Comparison of ENCODE assay signal across 8 cellular contexts in the genomic region with DNA sequence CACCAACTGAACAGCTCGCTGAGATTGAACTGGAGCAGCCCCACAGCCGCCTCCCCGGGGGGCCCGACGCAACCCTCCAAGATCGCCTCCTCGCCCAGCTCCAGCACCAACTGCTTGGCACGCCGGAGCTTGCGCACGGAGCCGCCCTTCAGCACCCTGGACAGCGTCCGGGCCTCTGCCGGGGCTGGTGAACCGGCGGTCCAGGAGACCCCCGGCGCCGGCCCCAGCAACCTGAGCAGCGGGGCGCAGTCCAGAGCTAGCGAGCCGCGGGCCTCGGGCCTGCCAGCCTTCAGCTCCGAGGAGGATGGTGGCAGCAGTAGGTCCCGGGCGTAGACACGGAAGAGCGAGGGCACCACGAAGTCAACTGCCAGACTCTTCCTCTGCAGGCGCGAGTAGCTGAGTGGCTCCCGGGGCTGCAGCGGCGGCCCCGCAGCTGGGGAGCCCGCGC. TPM values are rescaled to one million over a fixed set of nuclear protein-coding genes. Genes with fewer than 3 reads are reported as not detected.
A peak's percentile ranks its signal among the peaks of the same experiment; 100 is the strongest.
DNase-seq lines count a peak whose midpoint lies in the region; ATAC-seq and TF ChIP-seq lines count a peak whose summit lies in the region.

No MANE protein-coding gene starts in this region.

- H3K9me3 ChIP-seq in HUES64 (ENCODE audit: insufficient read depth, low read depth, low read length) (no peaks in the 10 kb centered on the region), parathyroid adenoma (ENCODE audit: control insufficient read depth, low read length) (no peaks in the 10 kb centered on the region)

- under 1% methylated on average over 40 of the region's 40 CpGs for WGBS in HUES64

- H2AFZ ChIP-seq in parathyroid adenoma, result peak overlapping the region; percentile 89

- DNase-seq in AG10803 (ENCODE audit: low read depth), result peak; percentile 14
- peak; percentile 59 to 69 for DNase-seq in activated T-cell treated with anti-CD3 and anti-CD28 coated beads, Interleukin-2, amount 50 U/mL, for 48 hours
- DNase-seq in globus pallidus (ENCODE audit: low spot score), result peak; percentile 40
- DNase-seq in SHP77 (lab: John Stamatoyannopoulos, UW), result no peak

- H3K27me3 ChIP-seq in HUES64 (ENCODE audit: insufficient read depth, low read length) (peaks cover 57% of the 10 kb centered on the region), parathyroid adenoma (ENCODE audit: control insufficient read depth, insufficient read depth, low read length) (no peaks in the 10 kb centered on the region)

- no peaks in the 10 kb centered on the region for H3K36me3 ChIP-seq in HUES64 (ENCODE audit: insufficient read depth, low read length)
- no peaks in the 10 kb centered on the region for H3K36me3 ChIP-seq in parathyroid adenoma (ENCODE audit: control insufficient read depth, insufficient read depth, low read length)

- H3K4me3 ChIP-seq in AG10803 (ENCODE audit: low read length) (no peak overlapping the region), HUES64 (ENCODE audit: low read length) (peak overlapping the region; percentile 56), parathyroid adenoma (ENCODE audit: low read depth, low read length) (no peak overlapping the region)

- ATAC-seq in GM18870 (IDR thresholded peaks at IDR 0.05; ENCODE audit: unreplicated experiment), result no peak
- no peak for ATAC-seq in GM18868 (IDR thresholded peaks at IDR 0.05; ENCODE audit: unreplicated experiment)

- H3K4me1 ChIP-seq in HUES64 (ENCODE audit: insufficient read depth, low read length) (peaks cover 6% of the 10 kb centered on the region; the same call in 1 of the 2 replicates), parathyroid adenoma (peaks cover 4% of the 10 kb centered on the region)

- H3K4me2 ChIP-seq in parathyroid adenoma (ENCODE audit: low read length), result peak overlapping the region; percentile 64

- no peaks in the 10 kb centered on the region for H3K79me2 ChIP-seq in parathyroid adenoma

- no peak overlapping the region for H3K9ac ChIP-seq in HUES64 (ENCODE audit: low read depth, low read length)
- H3K9ac ChIP-seq in parathyroid adenoma, result no peak overlapping the region

- TF ChIP-seq CTCF in AG10803 (conservative IDR thresholded peaks at IDR 0.05; ENCODE audit: low read length) (no peak), parathyroid adenoma (IDR thresholded peaks at IDR 0.05) (no peak)

- H3K27ac ChIP-seq in HUES64 (ENCODE audit: low read depth, low read length) (no peak overlapping the region), parathyroid adenoma (no peak overlapping the region)

RNA-seq across cellular contexts. Expression of gene ALK, which starts 1.2 kb away (rescaled TPM):
- polyA plus RNA-seq in HUES64 (2013, experiment 1 of 2), result 0.40 TPM
- polyA plus RNA-seq in HUES64 (2013, experiment 2 of 2), result 0.38 TPM

Comparison
In these comparisons a context has a peak if more than half of its experiments do, and no peak if none do; other contexts are left out.
1. DNase-seq: peak in AG10803 (single experiment), activated T-cell treated with anti-CD3 and anti-CD28 coated beads, Interleukin-2, amount 50 U/mL, for 48 hours (2 of 2) and globus pallidus (single experiment); none in SHP77 (0 of 2).